7 cellular contexts compared by ENCODE assay signal in the genomic region with DNA sequence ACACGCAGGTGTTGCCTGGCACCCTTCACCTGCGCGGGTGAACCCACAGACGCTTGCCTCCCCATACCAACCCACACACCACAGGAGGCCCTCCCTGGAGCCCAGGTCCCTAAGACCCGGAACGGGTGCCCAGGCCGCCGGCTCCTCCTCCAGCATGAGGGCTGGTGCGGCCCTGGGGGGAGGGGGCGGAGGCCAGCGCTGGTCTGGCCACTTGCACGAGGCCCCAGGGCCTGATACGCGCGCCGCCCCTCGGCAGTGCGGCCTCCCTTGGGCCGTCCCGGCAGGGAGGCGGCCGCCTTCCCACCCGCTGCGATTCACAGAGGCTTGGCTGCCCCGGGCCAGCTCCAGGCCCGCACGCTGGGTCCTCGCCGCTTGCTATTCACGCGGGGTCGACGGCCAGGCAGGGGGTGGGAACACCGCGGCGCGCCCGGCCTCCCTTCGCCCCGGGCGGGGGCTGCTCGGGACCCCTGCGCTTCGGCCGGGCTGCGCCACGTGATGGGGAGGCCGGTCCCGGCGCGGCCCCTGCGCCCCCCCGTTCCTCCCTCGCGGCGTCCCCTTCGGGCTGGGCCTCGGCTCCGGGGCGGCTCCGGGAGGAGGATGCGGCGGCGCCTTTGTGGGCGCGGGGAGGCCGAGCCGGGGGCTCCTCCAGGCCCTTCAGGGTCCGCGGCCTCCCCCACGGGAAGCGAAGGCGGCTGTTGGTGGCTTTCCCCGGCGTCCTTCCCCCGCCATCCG.
A peak's percentile ranks its signal among the peaks of the same experiment; 100 is the strongest.
DNase-seq lines count a peak whose midpoint lies in the region; ATAC-seq and TF ChIP-seq lines count a peak whose summit lies in the region.

No MANE protein-coding gene starts in this region.

- H3K4me3 ChIP-seq in OCI-LY1 (ENCODE audit: low read depth, low read length, poor library complexity, severe bottlenecking), result peak overlapping the region; percentile 97
- H3K4me3 ChIP-seq in iPS-18c (ENCODE audit: insufficient read depth, low read depth, low read length), result peak overlapping the region; percentile 72
- peak overlapping the region; percentile 73 to 95 (median 91) for H3K4me3 ChIP-seq in skin epidermis

- peak overlapping the region; percentile 100 for H3K9ac ChIP-seq in OCI-LY1 (ENCODE audit: low read length)

- no peaks in the 10 kb centered on the region for H3K27me3 ChIP-seq in OCI-LY1 (ENCODE audit: insufficient read depth, low read length)

- no peaks in the 10 kb centered on the region for H3K9me2 ChIP-seq in OCI-LY1 (ENCODE audit: low read depth, low read length)

- H4K20me1 ChIP-seq in OCI-LY1 (ENCODE audit: insufficient read depth, low read length), result no peaks in the 10 kb centered on the region

- H3K9me3 ChIP-seq in OCI-LY1 (ENCODE audit: low read length) (no peaks in the 10 kb centered on the region), iPS-18c (ENCODE audit: control insufficient read depth, insufficient read depth, low read length) (peaks cover 2% of the 10 kb centered on the region)

- no peak for TF ChIP-seq CTCF in OCI-LY1 (IDR thresholded peaks at IDR 0.05; ENCODE audit: low read length)

- no peak overlapping the region for H2AFZ ChIP-seq in OCI-LY1 (ENCODE audit: low read length)

- DNase-seq in ELR (ENCODE audit: low read depth) (peak; percentile 71), astrocyte of the hippocampus (ENCODE audit: low read depth, low spot score) (peak; percentile 80), HPDE6-E6E7 (ENCODE audit: extremely low spot score) (no peak)

- peaks cover 19% of the 10 kb centered on the region for H3K79me2 ChIP-seq in OCI-LY1 (ENCODE audit: insufficient read depth, low read length)

- peak; percentile 2 for ATAC-seq in GM21723 (IDR thresholded peaks at IDR 0.05; ENCODE audit: unreplicated experiment)

- H3K36me3 ChIP-seq in OCI-LY1 (ENCODE audit: insufficient read depth, low read length), result peaks cover 39% of the 10 kb centered on the region

- peaks cover 49% of the 10 kb centered on the region for H3K4me1 ChIP-seq in OCI-LY1 (ENCODE audit: insufficient read depth, low read length, severe bottlenecking)

- peak overlapping the region; percentile 53 for H3K27ac ChIP-seq in OCI-LY1 (ENCODE audit: low read depth, low read length, poor library complexity, severe bottlenecking)
- H3K27ac ChIP-seq in skin epidermis, result peak overlapping the region; percentile 88 to 98 (median 92)

- H3K4me2 ChIP-seq in OCI-LY1 (ENCODE audit: low read length), result peak overlapping the region; percentile 73

- H3F3A ChIP-seq in OCI-LY1 (ENCODE audit: insufficient read depth, low read length), result no peaks in the 10 kb centered on the region
